8 cellular contexts compared by ENCODE assay signal in the genomic region with DNA sequence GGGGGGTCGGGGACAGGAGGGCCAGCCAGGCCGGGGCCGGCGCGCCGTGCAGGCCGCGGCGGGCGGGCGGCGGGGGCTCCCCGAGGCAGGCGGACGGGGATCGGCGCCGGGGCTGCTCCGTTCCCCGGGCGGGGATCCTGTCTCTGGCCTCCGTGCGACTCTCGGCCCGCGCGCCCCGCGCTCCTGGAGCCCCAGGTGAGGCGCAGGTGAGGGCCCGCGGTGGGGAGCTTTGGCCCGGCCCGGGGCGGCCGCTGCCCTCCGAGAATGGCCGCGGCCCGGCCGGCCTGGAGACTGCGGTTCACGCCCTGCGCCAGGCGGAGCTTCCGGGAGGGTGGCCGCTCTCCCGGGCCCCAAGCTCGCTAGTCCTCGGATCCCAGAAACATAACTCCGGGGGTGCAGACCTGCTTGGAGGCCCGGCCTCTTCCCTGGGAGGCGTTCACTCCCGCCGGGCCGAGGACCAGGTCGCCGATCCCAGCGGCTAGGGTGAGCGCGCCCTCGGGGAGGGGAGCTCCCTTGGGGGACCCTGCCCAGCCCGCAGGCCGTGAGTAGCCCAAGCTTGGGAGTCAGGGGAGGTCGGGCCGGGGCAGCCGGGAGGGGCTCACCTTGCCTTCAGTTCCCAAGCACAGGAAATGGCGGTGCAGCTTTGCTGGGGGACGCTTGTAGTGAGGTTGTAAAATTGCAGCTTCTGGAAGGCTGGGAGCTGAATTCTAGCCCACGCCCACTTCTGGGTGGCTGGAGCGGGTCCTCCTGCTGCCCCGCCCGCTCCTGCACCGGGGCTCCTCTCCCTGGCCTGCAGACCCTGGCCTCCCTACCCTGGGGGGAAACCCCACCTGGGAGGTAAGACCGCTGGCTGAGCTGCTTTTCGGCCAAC.
DNase-seq lines count a peak whose midpoint lies in the region; ATAC-seq and TF ChIP-seq lines count a peak whose summit lies in the region.

No MANE protein-coding gene starts in this region.

- no peaks in the 10 kb centered on the region for H3K27me3 ChIP-seq in HUES6 (ENCODE audit: control insufficient read depth, insufficient read depth, low read length)
- H3K27me3 ChIP-seq in adipocyte (replicated peaks; ENCODE audit: control insufficient read depth, insufficient read depth, low read length), result no peaks in the 10 kb centered on the region

- DNase-seq in D341Med (ENCODE audit: low spot score), result peak; percentile 69
- DNase-seq in adipocyte (ENCODE audit: low read depth), result peak; percentile 63
- peak; percentile 71 for DNase-seq in hepatic stellate cell (ENCODE audit: low spot score)
- DNase-seq in retinal pigment epithelial cell (ENCODE audit: low read depth), result no peak
- DNase-seq in middle frontal gyrus (ENCODE audit: extremely low spot score, low spot score), result no peak

- no peak for TF ChIP-seq CTCF in retinal pigment epithelial cell (conservative IDR thresholded peaks at IDR 0.05; ENCODE audit: low read depth, low read length)

- H3K4me3 ChIP-seq in HUES6 (ENCODE audit: low read depth, low read length) (peak overlapping the region; percentile 91), adipocyte (ENCODE audit: low read length) (peak overlapping the region; percentile 92), retinal pigment epithelial cell (ENCODE audit: low read length) (peak overlapping the region; percentile 75)

- H3K4me1 ChIP-seq in HUES6 (ENCODE audit: control insufficient read depth, insufficient read depth, low read length), result peaks cover 6% of the 10 kb centered on the region; the same call in 1 of the 2 replicates
- H3K4me1 ChIP-seq in adipocyte (ENCODE audit: control insufficient read depth, insufficient read depth, low read length), result peaks cover 18% of the 10 kb centered on the region

- peak overlapping the region; percentile 83 for H3K27ac ChIP-seq in HUES6 (ENCODE audit: low read depth, low read length)

- no peak for ATAC-seq in GM21447 (IDR thresholded peaks at IDR 0.05; ENCODE audit: unreplicated experiment)
- no peak for ATAC-seq in GM21360 (IDR thresholded peaks at IDR 0.05; ENCODE audit: unreplicated experiment)

- peaks cover 21% of the 10 kb centered on the region for H3K36me3 ChIP-seq in HUES6 (ENCODE audit: control insufficient read depth, insufficient read depth, low read length)
- peaks cover 17% of the 10 kb centered on the region for H3K36me3 ChIP-seq in adipocyte (ENCODE audit: control insufficient read depth, insufficient read depth, low read length, severe bottlenecking)

- H3K9me3 ChIP-seq in HUES6 (ENCODE audit: control insufficient read depth, insufficient read depth, low read depth, low read length), result no peaks in the 10 kb centered on the region
- H3K9me3 ChIP-seq in adipocyte (ENCODE audit: control insufficient read depth, low read length), result no peaks in the 10 kb centered on the region

- H3K9ac ChIP-seq in HUES6 (ENCODE audit: low read length) (peak overlapping the region; percentile 80), adipocyte (ENCODE audit: low read length) (peak overlapping the region; percentile 89)

Comparison
In these comparisons a context has a peak if more than half of its experiments do, and no peak if none do; other contexts are left out.
1. DNase-seq: peak in D341Med (single experiment), adipocyte (single experiment) and hepatic stellate cell (single experiment); none in retinal pigment epithelial cell (single experiment) and middle frontal gyrus (single experiment).
2. Peak in every context shown above with its lines, with median percentiles within 50 percentile points of each other: H3K4me3 ChIP-seq.